Comparison of ENCODE assay signal across 29 cellular contexts in genomic region chr2:177537241-177537640, GRCh38.
"Had no signal": no experiment of that assay in that cellular context is flagged by ENCODE, and none has a peak within 500 bp of the region (broad histone marks: within the 10 kb centered on the region; RNA-seq: fewer than 3 reads in every experiment).

No MANE protein-coding gene starts in this region.

- H3K27me3 Mint-ChIP-seq: activated CD4-positive, alpha-beta T cell treated with anti-CD3 and anti-CD28 coated beads for 36 hours; activated CD4-positive, alpha-beta T cell treated with anti-CD3 and anti-CD28 coated beads, Interleukin-2, amount 10 ng/mL, durations not matched to agents 7 days and 5 days; activated naive CD4-positive, alpha-beta T cell treated with anti-CD3 and anti-CD28 coated beads, Interleukin-2, amount 50 U/mL, for 24 hours; activated naive CD8-positive, alpha-beta T cell treated with anti-CD3 and anti-CD28 coated beads, Interleukin-2, amount 10 ng/mL, durations not matched to agents 7 days and 5 days; activated T-cell treated with anti-CD3 and anti-CD28 coated beads, Interleukin-2, amount 50 U/mL, for 24 hours had no signal

- ATAC-seq: activated CD4-positive, alpha-beta T cell treated with anti-CD3 and anti-CD28 coated beads for 36 hours; activated CD4-positive, CD25-positive, alpha-beta regulatory T cell treated with anti-CD3 and anti-CD28 coated beads, Interleukin-2, amount 50 U/mL, for 24 hours; activated CD8-positive, alpha-beta T cell treated with anti-CD3 and anti-CD28 coated beads, Interleukin-2, amount 10 ng/mL, durations not matched to agents 7 days and 5 days; body of pancreas; WTC11 had no signal

- H3K36me3 ChIP-seq: breast epithelium, MG63 had no signal

- H3K4me1 Mint-ChIP-seq: activated naive CD4-positive, alpha-beta T cell treated with anti-CD3 and anti-CD28 coated beads, Interleukin-2, amount 50 U/mL, for 24 hours had no signal

- H3K4me1 ChIP-seq: body of pancreas, breast epithelium had no signal

- H3K4me3 ChIP-seq: body of pancreas, breast epithelium, MG63 had no signal

- H3K36me3 Mint-ChIP-seq: WTC11 had no signal

- H3K27ac ChIP-seq: body of pancreas, breast epithelium had no signal

- DNase-seq: activated CD4-positive, alpha-beta T cell treated with anti-CD3 and anti-CD28 coated beads for 36 hours; activated CD4-positive, alpha-beta T cell treated with anti-CD3 and anti-CD28 coated beads, Interleukin-2, amount 10 ng/mL, durations not matched to agents 7 days and 5 days; activated CD4-positive, alpha-beta T cell treated with anti-CD3 and anti-CD28 coated beads, Interleukin-2, amount 50 U/mL, for 48 hours; activated CD8-positive, alpha-beta T cell treated with anti-CD3 and anti-CD28 coated beads, Interleukin-2, amount 10 ng/mL, durations not matched to agents 7 days and 5 days; activated gamma-delta T cell; activated naive CD4-positive, alpha-beta T cell treated with Interleukin-2 at 50 U/mL for 16 hours; activated naive CD8-positive, alpha-beta T cell treated with anti-CD3 and anti-CD28 coated beads, Interleukin-2, amount 10 ng/mL, durations not matched to agents 7 days and 5 days; activated T-cell treated with anti-CD3 and anti-CD28 coated beads, Interleukin-2, amount 50 U/mL, for 24 hours; body of pancreas; Kasumi-1; KG1; MG63; NCI-H1092; NCI-H1436 treated with DMSO at 0.1 percent for 48 hours; NCI-H1694 treated with DMSO at 0.1 percent for 48 hours; NCI-H2029; NCI-H510A; NCI-H526; NCI-H748 treated with DMSO at 0.1 percent for 48 hours; NK-92 treated with Interleukin-12 subunit alpha and Interleukin-12 subunit beta, amount 100 ng/mL, for 24 hours; OCI-M1; Right ventricle myocardium superior had no signal

- H3K9me3 ChIP-seq: body of pancreas, breast epithelium, MG63 had no signal

- H3K9me3 Mint-ChIP-seq: activated CD4-positive, alpha-beta T cell treated with anti-CD3 and anti-CD28 coated beads, Interleukin-2, amount 10 ng/mL, durations not matched to agents 7 days and 5 days; activated naive CD4-positive, alpha-beta T cell treated with anti-CD3 and anti-CD28 coated beads, Interleukin-2, amount 50 U/mL, for 24 hours; activated naive CD8-positive, alpha-beta T cell treated with anti-CD3 and anti-CD28 coated beads, Interleukin-2, amount 10 ng/mL, durations not matched to agents 7 days and 5 days; activated T-cell treated with anti-CD3 and anti-CD28 coated beads, Interleukin-2, amount 50 U/mL, for 24 hours; activated T-helper 2 cell treated with anti-CD3 and anti-CD28 coated beads, Interferon-gamma antibody, Interleukin-2, Interleukin-4, amounts not matched to agents 10 μg/mL and 5 μg/mL and 100 μg/mL, durations not matched to agents 14 hours and 24 hours and 36 hours; T-helper 1 cell treated with Interleukin-12 subunit alpha and Interleukin-12 subunit beta and Interleukin-4 antibody, amounts not matched to agents 30 μg/mL and 1 μg/mL, for 36 hours; T-helper 2 cell treated with Interferon-gamma antibody and Interleukin-4, amounts not matched to agents 5 μg/mL and 100 μg/mL, for 36 hours had no signal

- H3K4me3 Mint-ChIP-seq: activated CD4-positive, alpha-beta T cell treated with anti-CD3 and anti-CD28 coated beads for 36 hours; activated CD4-positive, alpha-beta T cell treated with anti-CD3 and anti-CD28 coated beads, Interleukin-2, amount 10 ng/mL, durations not matched to agents 7 days and 5 days; activated CD8-positive, alpha-beta T cell treated with anti-CD3 and anti-CD28 coated beads, Interleukin-2, amount 10 ng/mL, durations not matched to agents 7 days and 5 days; activated naive CD4-positive, alpha-beta T cell treated with anti-CD3 and anti-CD28 coated beads, Interleukin-2, amount 50 U/mL, for 24 hours; activated naive CD8-positive, alpha-beta T cell treated with anti-CD3 and anti-CD28 coated beads, Interleukin-2, amount 10 ng/mL, durations not matched to agents 7 days and 5 days; activated T-cell treated with anti-CD3 and anti-CD28 coated beads, Interleukin-2, amount 50 U/mL, for 24 hours; T-helper 1 cell treated with Interleukin-12 subunit alpha and Interleukin-12 subunit beta and Interleukin-4 antibody, amounts not matched to agents 30 μg/mL and 1 μg/mL, for 36 hours; T-helper 2 cell treated with Interferon-gamma antibody and Interleukin-4, amounts not matched to agents 5 μg/mL and 100 μg/mL, for 36 hours; WTC11 had no signal

- H3K27ac Mint-ChIP-seq: activated CD4-positive, alpha-beta T cell treated with anti-CD3 and anti-CD28 coated beads for 36 hours; activated CD4-positive, alpha-beta T cell treated with anti-CD3 and anti-CD28 coated beads, Interleukin-2, amount 10 ng/mL, durations not matched to agents 7 days and 5 days; activated CD8-positive, alpha-beta T cell treated with anti-CD3 and anti-CD28 coated beads, Interleukin-2, amount 10 ng/mL, durations not matched to agents 7 days and 5 days; activated naive CD4-positive, alpha-beta T cell treated with anti-CD3 and anti-CD28 coated beads, Interleukin-2, amount 50 U/mL, for 24 hours; activated naive CD8-positive, alpha-beta T cell treated with anti-CD3 and anti-CD28 coated beads, Interleukin-2, amount 10 ng/mL, durations not matched to agents 7 days and 5 days; activated T-cell treated with anti-CD3 and anti-CD28 coated beads, Interleukin-2, amount 50 U/mL, for 24 hours; activated T-helper 2 cell treated with anti-CD3 and anti-CD28 coated beads, Interferon-gamma antibody, Interleukin-2, Interleukin-4, amounts not matched to agents 10 μg/mL and 5 μg/mL and 100 μg/mL, durations not matched to agents 14 hours and 24 hours and 36 hours; T-helper 1 cell treated with Interleukin-12 subunit alpha and Interleukin-12 subunit beta and Interleukin-4 antibody, amounts not matched to agents 30 μg/mL and 1 μg/mL, for 36 hours; T-helper 2 cell treated with Interferon-gamma antibody and Interleukin-4, amounts not matched to agents 5 μg/mL and 100 μg/mL, for 36 hours had no signal

- H3K27me3 ChIP-seq: body of pancreas, breast epithelium, MG63 had no signal
